8 cellular contexts compared by ENCODE assay signal in the genomic region with DNA sequence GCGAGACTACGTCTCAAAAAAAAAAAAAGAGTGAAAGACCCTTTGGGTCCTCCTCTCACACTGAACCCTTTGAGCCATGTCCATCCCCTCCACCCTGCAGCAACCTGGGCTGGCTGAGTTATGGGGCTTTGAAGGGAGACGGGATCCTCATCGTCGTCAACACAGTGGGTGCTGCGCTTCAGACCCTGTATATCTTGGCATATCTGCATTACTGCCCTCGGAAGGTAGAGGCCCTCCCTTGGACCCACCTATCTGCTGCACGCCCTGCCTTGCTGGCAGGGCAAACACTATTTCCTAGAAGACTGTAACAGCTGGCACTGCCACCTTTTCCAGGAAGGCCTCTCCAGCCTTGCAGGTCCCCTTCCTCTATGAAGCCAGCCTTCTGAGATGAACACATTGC. TPM values are rescaled to one million over a fixed set of nuclear protein-coding genes. Genes with fewer than 3 reads are reported as not detected.
DNase-seq lines count a peak whose midpoint lies in the region; ATAC-seq and TF ChIP-seq lines count a peak whose summit lies in the region.

No MANE protein-coding gene starts in this region.

- peak overlapping the region; percentile 6 for H4K12ac ChIP-seq in trophoblast cell (ENCODE audit: low read depth, low read length)

- H3K23ac ChIP-seq in trophoblast cell (ENCODE audit: low read length), result no peak overlapping the region

- WGBS in GM23248 (ENCODE audit: low coverage in 1 of 2, low lambda C conversion rate in 2 of 2, missing lambda C conversion rate in 2 of 2), 2 experiments, result 15 to 26% methylated on average over 7 to 8 of the region's 8 CpGs
- WGBS in trophoblast cell (ENCODE audit: extremely low coverage, insufficient coverage, insufficient read length), result no CpG with 5 or more reads among the region's 8 CpGs

- ATAC-seq in GM18868 (IDR thresholded peaks at IDR 0.05; ENCODE audit: unreplicated experiment) (no peak), GM21717 (IDR thresholded peaks at IDR 0.05; ENCODE audit: unreplicated experiment) (no peak)

- H2BK120ac ChIP-seq in trophoblast cell (ENCODE audit: insufficient read depth, low read length, poor library complexity), result peak overlapping the region; percentile 9

- H3K36me3 ChIP-seq in GM23248 (ENCODE audit: low read depth), result 0 out of 2 replicates have a peak, but pooled peaks cover 4% of the 10 kb centered on the region
- H3K36me3 ChIP-seq in SJCRH30, result no peaks in the 10 kb centered on the region
- peaks cover 31 to 36% of the 10 kb centered on the region in 2 experiments for H3K36me3 ChIP-seq in trophoblast cell (ENCODE audit: control insufficient read depth in 1 of 2, insufficient read depth in 2 of 2, low read length in 2 of 2)

- H3K79me1 ChIP-seq in trophoblast cell (ENCODE audit: low read length), result peaks cover 20% of the 10 kb centered on the region

- H3K4me1 ChIP-seq in GM23248 (ENCODE audit: insufficient read depth), result peaks cover 20% of the 10 kb centered on the region
- H3K4me1 ChIP-seq in SJCRH30, result no peaks in the 10 kb centered on the region; the same call in 1 of the 2 replicates
- peaks cover 22 to 26% of the 10 kb centered on the region in 2 experiments for H3K4me1 ChIP-seq in trophoblast cell (ENCODE audit: control insufficient read depth in 1 of 2, insufficient read depth in 2 of 2, low read length in 2 of 2)

- peaks cover 38% of the 10 kb centered on the region for H3K79me2 ChIP-seq in GM23248 (ENCODE audit: insufficient read depth)
- peaks cover 14% of the 10 kb centered on the region for H3K79me2 ChIP-seq in trophoblast cell (ENCODE audit: control insufficient read depth, insufficient read depth, low read length, poor library complexity)

- TF ChIP-seq CTCF in epithelial cell of esophagus (IDR thresholded peaks at IDR 0.05; ENCODE audit: insufficient read depth, low read depth, low read length, missing control alignments), result no peak

- peak overlapping the region; percentile 75 for H3K14ac ChIP-seq in trophoblast cell (ENCODE audit: low read length)

- no peaks in the 10 kb centered on the region for H4K20me1 ChIP-seq in GM23248 (ENCODE audit: insufficient read depth)

- no peaks in the 10 kb centered on the region for H3K27me3 ChIP-seq in GM23248 (replicated peaks; ENCODE audit: insufficient read depth)
- H3K27me3 ChIP-seq in SJCRH30, result no peaks in the 10 kb centered on the region
- H3K27me3 ChIP-seq in trophoblast cell (ENCODE audit: insufficient read depth, low read length), result no peaks in the 10 kb centered on the region

- H2BK5ac ChIP-seq in trophoblast cell (ENCODE audit: low read depth, low read length, poor library complexity), result peak overlapping the region; percentile 10

- H3F3A ChIP-seq in GM23248 (ENCODE audit: insufficient read depth), result peaks cover 22% of the 10 kb centered on the region

- DNase-seq in GM23248 (no peak), SJCRH30 (no peak), epithelial cell of esophagus (ENCODE audit: low read depth) (no peak), trophoblast cell (no peak), AML-193 (lab: John Stamatoyannopoulos, UW) (no peak), Ammon's horn (ENCODE audit: low spot score) (no peak)

- peak overlapping the region; percentile 15 for H4K8ac ChIP-seq in trophoblast cell (ENCODE audit: low read depth, low read length)

- H2AFZ ChIP-seq in GM23248 (peak overlapping the region; percentile 84; the same call in 1 of the 2 replicates), trophoblast cell (ENCODE audit: insufficient read depth, low read length, poor library complexity) (no peak overlapping the region)

- H3K9ac ChIP-seq in GM23248 (peak overlapping the region; percentile 97), trophoblast cell (ENCODE audit: low read length) (peak overlapping the region; percentile 1)

- H3K4me3 ChIP-seq in GM23248, result peak overlapping the region; percentile 88
- peak overlapping the region; percentile 62 for H3K4me3 ChIP-seq in SJCRH30
- H3K4me3 ChIP-seq in epithelial cell of esophagus (ENCODE audit: low read length), result peak overlapping the region; percentile 81
- H3K4me3 ChIP-seq in trophoblast cell (ENCODE audit: low read depth, low read length), result no peak overlapping the region

- H3K9me2 ChIP-seq in GM23248 (ENCODE audit: insufficient read depth), result no peaks in the 10 kb centered on the region

- peak overlapping the region; percentile 26 for H3K18ac ChIP-seq in trophoblast cell (ENCODE audit: low read length)

- H4K91ac ChIP-seq in trophoblast cell (ENCODE audit: low read depth, low read length), result peak overlapping the region; percentile 31

- peak overlapping the region; percentile 14 for H2BK12ac ChIP-seq in trophoblast cell (ENCODE audit: low read length)

- H2AK5ac ChIP-seq in trophoblast cell (ENCODE audit: low read length), result peak overlapping the region; percentile 5

- H3K9me3 ChIP-seq in GM23248 (ENCODE audit: low read depth) (no peaks in the 10 kb centered on the region), SJCRH30 (replicated peaks) (no peaks in the 10 kb centered on the region), trophoblast cell (ENCODE audit: insufficient read depth, low read depth, low read length) (no peaks in the 10 kb centered on the region)

- H3K4me2 ChIP-seq in GM23248 (ENCODE audit: unreplicated experiment) (peak overlapping the region; percentile 97), trophoblast cell (ENCODE audit: low read length) (peak overlapping the region; percentile 47)

- H3K4ac ChIP-seq in trophoblast cell (ENCODE audit: low read depth, low read length), result peak overlapping the region; percentile 7

- H3K27ac ChIP-seq in GM23248, result peak overlapping the region; percentile 100
- H3K27ac ChIP-seq in SJCRH30, result no peak overlapping the region; the same call in 1 of the 2 replicates
- peak overlapping the region; percentile 20 for H3K27ac ChIP-seq in trophoblast cell (ENCODE audit: low read depth, low read length)

- in situ Hi-C loops in GM23248 (cut with MboI), result no loop called here

RNA-seq across cellular contexts. Expression of a gene that starts 1.1 kb away (rescaled TPM):
- 33.4 and 34.1 TPM in 2 replicates for total RNA-seq in GM23248 (2014; rRNA removed; shearing (Covaris generic))
- polyA plus RNA-seq in GM23248 (2016; fragmentation: Nextera tagmentation; extraction: Ambion mirVana), result 55.1 and 58.3 TPM in 2 replicates
- 12.9 and 14.8 TPM in 2 replicates for total RNA-seq in SJCRH30 (2014; rRNA removed; shearing (Covaris generic))
- 39.1 and 39.3 TPM in 2 replicates for polyA plus RNA-seq in trophoblast cell (2013)

RNA-seq across cellular contexts. Expression of a gene that starts 3.6 kb away (rescaled TPM):
- total RNA-seq in GM23248 (2014; rRNA removed; shearing (Covaris generic)), result 21.8 and 50.7 TPM in 2 replicates
- polyA plus RNA-seq in GM23248 (2016; fragmentation: Nextera tagmentation; extraction: Ambion mirVana), result 75.3 and 82.3 TPM in 2 replicates
- total RNA-seq in SJCRH30 (2014; rRNA removed; shearing (Covaris generic)), result 16.1 and 16.8 TPM in 2 replicates
- polyA plus RNA-seq in trophoblast cell (2013), result 143 and 148 TPM in 2 replicates

RNA-seq across cellular contexts. Expression of a gene that starts 9.1 kb away (rescaled TPM):
- not detected in 2 replicates for total RNA-seq in GM23248 (2014; rRNA removed; shearing (Covaris generic))
- polyA plus RNA-seq in GM23248 (2016; fragmentation: Nextera tagmentation; extraction: Ambion mirVana), result not detected in 2 replicates
- 1.8 and 2.2 TPM in 2 replicates for total RNA-seq in SJCRH30 (2014; rRNA removed; shearing (Covaris generic))
- 81.6 and 84.2 TPM in 2 replicates for polyA plus RNA-seq in trophoblast cell (2013)

RNA-seq across cellular contexts. Expression of a gene that starts 36.4 kb away (rescaled TPM):
- 92.7 and 189 TPM in 2 replicates for total RNA-seq in GM23248 (2014; rRNA removed; shearing (Covaris generic))
- polyA plus RNA-seq in GM23248 (2016; fragmentation: Nextera tagmentation; extraction: Ambion mirVana), result 480 and 484 TPM in 2 replicates
- 84.2 and 90.9 TPM in 2 replicates for total RNA-seq in SJCRH30 (2014; rRNA removed; shearing (Covaris generic))
- 237 TPM in 2 replicates for polyA plus RNA-seq in trophoblast cell (2013)

RNA-seq across cellular contexts. Expression of a gene that starts 36.9 kb away (rescaled TPM):
- total RNA-seq in GM23248 (2014; rRNA removed; shearing (Covaris generic)), result 3.4 TPM in 2 replicates
- 1.6 and 2.1 TPM in 2 replicates for polyA plus RNA-seq in GM23248 (2016; fragmentation: Nextera tagmentation; extraction: Ambion mirVana)
- total RNA-seq in SJCRH30 (2014; rRNA removed; shearing (Covaris generic)), result 0.79 and 1.0 TPM in 2 replicates
- 0.81 and 0.85 TPM in 2 replicates for polyA plus RNA-seq in trophoblast cell (2013)
